22 cellular contexts compared by ENCODE assay signal in the genomic region with DNA sequence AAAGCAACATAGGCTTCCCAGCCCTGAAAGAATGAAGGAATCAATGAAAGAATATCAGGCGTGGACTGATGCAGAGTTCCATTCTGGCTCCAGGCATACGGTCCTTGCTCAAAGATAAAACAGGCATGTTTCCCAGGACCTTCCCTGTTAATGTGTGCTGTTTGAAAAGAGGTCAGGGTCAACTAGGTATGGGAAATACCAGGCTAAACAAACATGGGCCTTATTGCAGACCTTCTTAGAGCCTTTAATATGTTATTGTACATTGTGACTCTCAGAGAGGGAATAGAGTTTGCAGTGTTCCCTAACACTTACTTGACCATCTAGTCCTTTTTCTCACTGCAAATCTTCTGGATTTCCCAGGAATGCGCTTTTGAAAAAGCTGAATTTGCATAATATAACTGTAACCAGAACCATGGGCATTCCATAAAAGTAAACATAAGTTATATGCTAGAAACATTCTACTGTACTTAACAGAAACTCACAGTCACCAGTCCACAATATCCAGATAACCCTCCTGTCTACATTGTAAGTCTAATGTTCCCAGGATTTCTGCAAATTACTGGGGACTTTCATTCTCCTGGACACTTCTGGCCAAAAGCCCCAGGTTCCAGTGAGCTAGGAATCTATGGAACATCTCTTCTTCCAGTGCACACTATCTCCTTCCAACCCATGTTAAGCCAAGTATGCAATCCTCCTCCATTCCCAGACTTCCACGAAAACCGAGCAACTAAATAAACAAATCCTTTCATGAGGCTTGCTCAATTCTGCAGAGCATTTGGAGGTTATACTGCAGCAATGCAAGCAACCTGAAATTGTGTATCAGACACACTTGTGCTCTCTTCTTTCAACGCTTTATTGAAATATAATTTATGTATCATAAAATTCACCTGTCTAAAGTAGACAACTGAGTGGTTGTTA.
DNase-seq lines count a peak whose midpoint lies in the region; ATAC-seq, FAIRE-seq and TF ChIP-seq lines count a peak whose summit lies in the region.
"Had no signal": no experiment of that assay in that cellular context is flagged by ENCODE, and none has a peak within 500 bp of the region (broad histone marks: within the 10 kb centered on the region; RNA-seq: fewer than 3 reads in every experiment).

No MANE protein-coding gene starts in this region.

- H3K4me3 ChIP-seq in K562 = no peak overlapping the region
- no peak overlapping the region for H3K4me3 ChIP-seq in fibroblast of villous mesenchyme (ENCODE audit: low read depth, low read length)
- no peak overlapping the region for H3K4me3 ChIP-seq in psoas muscle
- H3K4me3 ChIP-seq: BLaER1 treated with 17β-estradiol and CSF1 and Interleukin-3, amounts not matched to agents 10 nM and 100 nM; GM12878 had no signal

- no peaks in the 10 kb centered on the region for H3K9me1 ChIP-seq in K562 (ENCODE audit: control insufficient read depth, insufficient read depth, low read length)

- peaks cover 50% of the 10 kb centered on the region for H3K4me1 Mint-ChIP-seq in HFFc6 (ENCODE audit: low read depth)
- H3K4me1 Mint-ChIP-seq: CD8-positive, alpha-beta memory T cell had no signal

- peaks cover 1% of the 10 kb centered on the region; the same call in 1 of the 2 replicates for H3K27me3 Mint-ChIP-seq in HFFc6 (ENCODE audit: insufficient read depth)

- H3K4me3 Mint-ChIP-seq in HFFc6 = no peak overlapping the region
- H3K4me3 Mint-ChIP-seq: CD8-positive, alpha-beta memory T cell had no signal

- no peak overlapping the region for H3K4me2 ChIP-seq in K562 (ENCODE audit: insufficient read depth, low read length)
- H3K4me2 ChIP-seq: BLaER1 treated with 17β-estradiol and CSF1 and Interleukin-3, amounts not matched to agents 10 nM and 100 nM had no signal

- TF ChIP-seq CTCF in HFFc6 (IDR thresholded peaks at IDR 0.05) = no peak
- TF ChIP-seq CTCF in K562 (IDR thresholded peaks at IDR 0.05 in 2 of 3, conservative IDR thresholded peaks at IDR 0.05 in 1 of 3; ENCODE audit: insufficient read depth in 2 of 3, low read depth in 1 of 3, low read length in 3 of 3) = no peak
- TF ChIP-seq CTCF in fibroblast of villous mesenchyme (IDR thresholded peaks at IDR 0.05; ENCODE audit: insufficient read depth, low read depth, low read length) = no peak
- no peak for TF ChIP-seq CTCF in psoas muscle (IDR thresholded peaks at IDR 0.05)

- no peaks in the 10 kb centered on the region for H3K9me3 Mint-ChIP-seq in HFFc6
- H3K9me3 Mint-ChIP-seq: CD8-positive, alpha-beta memory T cell had no signal

- no peaks in the 10 kb centered on the region for H3K79me2 ChIP-seq in K562 (ENCODE audit: control insufficient read depth, insufficient read depth, low read length)

- BruUV-seq in K562 (replicated peaks; lab: Mats Ljungman, UMichigan) = no TSS peak

- POLR2A ChIA-PET in K562 (lab: Yijun Ruan, JAX) = no interaction called here

- 6% methylated on average over 6 of the region's 6 CpGs for WGBS in K562 (ENCODE audit: insufficient coverage, low coverage, missing lambda C conversion rate)
- 72 to 79% (median 78%) methylated on average over 6 of the region's 6 CpGs for WGBS in psoas muscle, 3 donors

- H3K4me1 ChIP-seq in K562 (replicated peaks in 1 of 2; ENCODE audit: control insufficient read depth in 2 of 2, insufficient read depth in 2 of 2, low read length in 2 of 2) = no peaks in the 10 kb centered on the region
- H3K4me1 ChIP-seq in psoas muscle = no peaks in the 10 kb centered on the region

- no peak for TF ChIP-seq POLR2A in K562 (conservative IDR thresholded peaks at IDR 0.05)

- H3K9me3 ChIP-seq in K562 (replicated peaks; ENCODE audit: control insufficient read depth, insufficient read depth, low read depth, low read length) (no peaks in the 10 kb centered on the region), psoas muscle (no peaks in the 10 kb centered on the region)

- in situ Hi-C loops in K562 (cut with MboI) = no loop called here

- TF ChIP-seq RAD21 in K562 (CRISPR knock-in tag; conservative IDR thresholded peaks at IDR 0.05 in 1 of 2, IDR thresholded peaks at IDR 0.05 in 1 of 2) = no peak

- no peak for TF ChIP-seq EP300 in K562 (IDR thresholded peaks at IDR 0.05; ENCODE audit: low read length)

- peaks cover 2 to 12% of the 10 kb centered on the region in 2 experiments; a peak in 3 of 5 replicates for H3K27me3 ChIP-seq in K562 (ENCODE audit: control insufficient read depth in 2 of 2, insufficient read depth in 2 of 2, low read length in 2 of 2)
- H3K27me3 ChIP-seq in psoas muscle (ENCODE audit: insufficient read depth in 3 of 3, low read length in 2 of 3) = no peaks in the 10 kb centered on the region
- H3K27me3 ChIP-seq: BLaER1 treated with 17β-estradiol and CSF1 and Interleukin-3, amounts not matched to agents 10 nM and 100 nM had no signal

- ATAC-seq in K562 = no peak
- no peak for ATAC-seq in psoas muscle
- ATAC-seq: GM12878, PC-3 had no signal

- intact Hi-C loops in K562 (cut with micrococcal nuclease) (no loop called here), psoas muscle (cut with DNase I) (no loop called here)

- H3K27ac ChIP-seq in K562 (ENCODE audit: extremely low read depth, low read depth, low read length) (no peak overlapping the region), psoas muscle (no peak overlapping the region)
- H3K27ac ChIP-seq: BLaER1 treated with 17β-estradiol and CSF1 and Interleukin-3, amounts not matched to agents 10 nM and 100 nM had no signal

- no peak overlapping the region for H2AFZ ChIP-seq in K562 (ENCODE audit: low read depth, low read length)

- no peaks in the 10 kb centered on the region for H3K36me3 Mint-ChIP-seq in HFFc6 (ENCODE audit: low read depth)
- H3K36me3 Mint-ChIP-seq: CD8-positive, alpha-beta memory T cell had no signal

- no peak for FAIRE-seq in K562 (lab: Jason Lieb, UNC)
- FAIRE-seq: A204.1, D721Med, GM12878 had no signal

- DNase-seq in HFFc6 (no peak), K562 (ENCODE audit: extremely low read depth in 1 of 4, low spot score in 3 of 4) (no peak), fibroblast of villous mesenchyme (ENCODE audit: low read depth) (peak; percentile 79), mucosa of gallbladder (ENCODE audit: low spot score) (peak; percentile 10), psoas muscle (no peak), NCI-H1417 (lab: John Stamatoyannopoulos, UW) (no peak), SW480 (ENCODE audit: low spot score) (no peak)
- DNase-seq in activated CD4-positive, CD25-positive, alpha-beta regulatory T cell treated with anti-CD3 and anti-CD28 coated beads, Interleukin-2, amount 50 U/mL, for 72 hours = no peak
- DNase-seq: CD8-positive, alpha-beta memory T cell; DND-41; GDM1; GOT3; Karpas-422; NCI-H2029; NCI-H2171; NCI-H510A treated with DMSO at 0.1 percent for 48 hours; NCI-H82; PC-3 had no signal

- H3K36me3 ChIP-seq in K562 (ENCODE audit: control insufficient read depth, insufficient read depth, low read length) (no peaks in the 10 kb centered on the region), psoas muscle (ENCODE audit: insufficient read depth in 1 of 2, low read depth in 1 of 2) (no peaks in the 10 kb centered on the region)

- CTCF ChIA-PET in K562 (lab: Yijun Ruan, JAX; ENCODE audit: low intra/inter-chr PET ratio) = no interaction called here

- H4K20me1 ChIP-seq in K562 (replicated peaks; ENCODE audit: control insufficient read depth, insufficient read depth, low read length) = no peaks in the 10 kb centered on the region
- H4K20me1 ChIP-seq: BLaER1 treated with 17β-estradiol and CSF1 and Interleukin-3, amounts not matched to agents 10 nM and 100 nM had no signal

- peak overlapping the region; percentile 4; the same call in 1 of the 2 replicates for H3K27ac Mint-ChIP-seq in HFFc6

- H3K9ac ChIP-seq in K562 (ENCODE audit: insufficient read depth in 1 of 2, low read depth in 2 of 2, low read length in 2 of 2) = no peak overlapping the region
- H3K9ac ChIP-seq: BLaER1 treated with 17β-estradiol and CSF1 and Interleukin-3, amounts not matched to agents 10 nM and 100 nM had no signal

TF ChIP-seq in K562, 482 proteins besides CTCF, POLR2A, EP300 and RAD21:
- TF ChIP-seq ZNF239 (CRISPR knock-in tag; IDR thresholded peaks at IDR 0.05) = peak; percentile 85
- peak; percentile 55 for TF ChIP-seq ZNF316 (IDR thresholded peaks at IDR 0.05)
- no peak for TF ChIP-seq PHF21A (IDR thresholded peaks at IDR 0.05; ENCODE audit: borderline replicate concordance, low read depth)
- 0 out of 2 replicates have a peak, but pooled peaks have one; percentile 16 for TF ChIP-seq C11orf30 (IDR thresholded peaks at IDR 0.05; ENCODE audit: low read depth)
- TF ChIP-seq LEF1 (IDR thresholded peaks at IDR 0.05) = no peak
TF ChIP-seq in K562: peak in this region for 3.

Comparison
In these comparisons a context has a peak if more than half of its experiments do, and no peak if none do; other contexts are left out.
1. DNase-seq: peak in fibroblast of villous mesenchyme (single experiment) and mucosa of gallbladder (single experiment); none in HFFc6 (single experiment), K562 (0 of 4), activated CD4-positive, CD25-positive, alpha-beta regulatory T cell treated with anti-CD3 and anti-CD28 coated beads, Interleukin-2, amount 50 U/mL, for 72 hours (single experiment), psoas muscle (0 of 2), NCI-H1417 (0 of 3) and SW480 (single experiment).